8 cellular contexts compared by ENCODE assay signal in genomic region chr12:47744005-47744651, GRCh38. TPM values are rescaled to one million over a fixed set of nuclear protein-coding genes. Genes with fewer than 3 reads are reported as not detected.
A peak's percentile ranks its signal among the peaks of the same experiment; 100 is the strongest.
DNase-seq lines count a peak whose midpoint lies in the region; ATAC-seq and TF ChIP-seq lines count a peak whose summit lies in the region.

No MANE protein-coding gene starts in this region.

- TF ChIP-seq POLR2A in heart left ventricle (IDR thresholded peaks at IDR 0.05): no peak

- POLR2A ChIA-PET in RWPE1 (lab: Yijun Ruan, JAX; ENCODE audit: low non-redundant PET): interaction anchor here (1.2 kb wide), 1 partner anchor 39 kb away, joined by 3 read pairs; no protein-coding TSS in a partner anchor

- peaks cover 4 to 51% (median 29%) of the 10 kb centered on the region in 12 donors for H3K4me1 ChIP-seq in heart left ventricle
- H3K4me1 ChIP-seq in lung (ENCODE audit: control insufficient read depth in 2 of 2, insufficient read depth in 2 of 2, low read length in 2 of 2): peaks cover 4 to 9% of the 10 kb centered on the region in 2 donors
- peaks cover 27% of the 10 kb centered on the region for H3K4me1 ChIP-seq in upper lobe of right lung

- WGBS in heart left ventricle, 4 donors: 74 to 79% (median 77%) methylated on average over 10 of the region's 10 CpGs
- 47 to 53% methylated on average over 10 of the region's 10 CpGs for WGBS in lung, 2 donors

- no peak overlapping the region for H3K4me3 ChIP-seq in heart left ventricle
- H3K4me3 ChIP-seq in astrocyte of the spinal cord (ENCODE audit: low read depth, low read length): no peak overlapping the region
- H3K4me3 ChIP-seq in lung: no peak overlapping the region
- H3K4me3 ChIP-seq in upper lobe of right lung: no peak overlapping the region

- DNase-seq in heart left ventricle: peak in 1 of 5 donors; percentile 43
- no peak for DNase-seq in Right ventricle myocardium inferior (ENCODE audit: missing footprints)
- peak; percentile 83 for DNase-seq in RWPE1 (ENCODE audit: low spot score)
- no peak for DNase-seq in astrocyte of the spinal cord (ENCODE audit: low read depth, low spot score)
- peak; percentile 68 for DNase-seq in lung (ENCODE audit: low spot score)
- DNase-seq in upper lobe of right lung: peak; percentile 81

- in situ Hi-C loops in astrocyte of the spinal cord (cut with HindIII; ENCODE audit: low sequenced_read_pairs): no loop called here

- ATAC-seq in heart left ventricle (no peak), Right ventricle myocardium inferior (no peak), lung (ENCODE audit: insufficient read depth, low FRiP score) (peak; percentile 47), upper lobe of right lung (peak; percentile 76), HG02840 (IDR thresholded peaks at IDR 0.05; ENCODE audit: low FRiP score, unreplicated experiment) (no peak), HG03442 (IDR thresholded peaks at IDR 0.05; ENCODE audit: unreplicated experiment) (no peak)

- H3K27ac ChIP-seq in heart left ventricle: no peak overlapping the region
- 0 out of 2 replicates have a peak overlapping the region, but pooled peaks have one; percentile 7 for H3K27ac ChIP-seq in RWPE1
- no peak overlapping the region for H3K27ac ChIP-seq in lung (ENCODE audit: low read depth in 1 of 2, low read length in 1 of 2)
- H3K27ac ChIP-seq in upper lobe of right lung: no peak overlapping the region

- CTCF ChIA-PET in RWPE1 (lab: Yijun Ruan, JAX): interaction anchor here (0.5 to 6.3 kb wide), 16 partner anchors 10 to 672 kb away, joined by 3 to 167 read pairs (median 4); partner anchors contain the start of genes RAPGEF3 and SLC48A1

- intact Hi-C loops in heart left ventricle (cut with DNase I) (no loop called here), Right ventricle myocardium inferior (cut with DNase I) (no loop called here), upper lobe of right lung (cut with DNase I) (no loop called here)

- peak in 8 of 12 donors; percentile 15 to 36 (median 30) for TF ChIP-seq CTCF in heart left ventricle (IDR thresholded peaks at IDR 0.05)
- TF ChIP-seq CTCF in RWPE1 (conservative IDR thresholded peaks at IDR 0.05; ENCODE audit: low read depth): peak; percentile 81
- TF ChIP-seq CTCF in astrocyte of the spinal cord (IDR thresholded peaks at IDR 0.05; ENCODE audit: low read depth, low read length): peak; percentile 38
- TF ChIP-seq CTCF in lung (IDR thresholded peaks at IDR 0.05; ENCODE audit: control extremely low read depth, extremely low read depth): peak; percentile 11
- TF ChIP-seq CTCF in upper lobe of right lung (IDR thresholded peaks at IDR 0.05): peak; percentile 64

- H3K27me3 ChIP-seq in heart left ventricle: no peaks in the 10 kb centered on the region
- no peaks in the 10 kb centered on the region for H3K27me3 ChIP-seq in lung (ENCODE audit: control insufficient read depth, insufficient read depth)
- H3K27me3 ChIP-seq in upper lobe of right lung: no peaks in the 10 kb centered on the region

- no peaks in the 10 kb centered on the region for H3K9me3 ChIP-seq in heart left ventricle
- H3K9me3 ChIP-seq in lung (ENCODE audit: control insufficient read depth in 2 of 2, insufficient read depth in 1 of 2, low read length in 1 of 2): no peaks in the 10 kb centered on the region
- H3K9me3 ChIP-seq in upper lobe of right lung: no peaks in the 10 kb centered on the region

- peaks cover 0 to 34% (median 7%) of the 10 kb centered on the region in 9 donors for H3K36me3 ChIP-seq in heart left ventricle
- peaks cover 0 to 11% of the 10 kb centered on the region in 2 donors for H3K36me3 ChIP-seq in lung (ENCODE audit: control insufficient read depth in 2 of 2, insufficient read depth in 2 of 2, low read length in 2 of 2)
- H3K36me3 ChIP-seq in upper lobe of right lung: peaks cover 5% of the 10 kb centered on the region

RNA-seq across cellular contexts. Expression of gene RAPGEF3, which starts 14.6 kb away (rescaled TPM):
- total RNA-seq in heart left ventricle: 10 to 100 TPM; 14.5 to 47.8 (median 23.9) TPM
- polyA plus RNA-seq in heart left ventricle: 10 to 100 TPM; 18.6 to 62.1 TPM
- 37.3 TPM for total RNA-seq in Right ventricle myocardium inferior
- total RNA-seq in lung: 10 to 100 TPM; 11.3 to 26.5 TPM
- polyA plus RNA-seq in lung: 10 to 100 TPM in 1 of 2 donors, 1 to 10 TPM in 1; 8.3 to 40.4 TPM
- 69.6 TPM for total RNA-seq in upper lobe of right lung

RNA-seq across cellular contexts. Expression of gene ENDOU, which starts 18.8 kb away (rescaled TPM):
- total RNA-seq in heart left ventricle (1 to 10 TPM in 1 of 9 donors, under 1 TPM in 4, not detected in 4; 0.12 to 2.5 (median 0.27) TPM), Right ventricle myocardium inferior (not detected), lung (under 1 TPM in 1 of 2 donors, not detected in 1; 0.31 TPM), upper lobe of right lung (0.32 TPM)
- polyA plus RNA-seq in heart left ventricle (under 1 TPM; 0.08 to 0.42 TPM), lung (under 1 TPM; 0.07 to 0.45 TPM)

RNA-seq across cellular contexts. Expression of gene SLC48A1, which starts 28.9 kb away (rescaled TPM):
- total RNA-seq in heart left ventricle: 10 to 100 TPM; 17.6 to 68.2 (median 23.9) TPM
- 10 to 100 TPM; 13.0 to 16.5 TPM for polyA plus RNA-seq in heart left ventricle
- 23.2 TPM for total RNA-seq in Right ventricle myocardium inferior
- 10 to 100 TPM; 16.9 to 31.3 TPM for total RNA-seq in lung
- polyA plus RNA-seq in lung: 10 to 100 TPM; 16.8 to 24.5 TPM
- 40.9 TPM for total RNA-seq in upper lobe of right lung

RNA-seq across cellular contexts. Expression of gene RPAP3, which starts 38.3 kb away (rescaled TPM):
- total RNA-seq in heart left ventricle (10 to 100 TPM; 11.1 to 25.2 (median 22.3) TPM), Right ventricle myocardium inferior (24.4 TPM), lung (10 to 100 TPM; 18.9 to 19.9 TPM), upper lobe of right lung (19.9 TPM)
- polyA plus RNA-seq in heart left ventricle (10 to 100 TPM in 1 of 2 donors, 1 to 10 TPM in 1; 7.2 to 15.5 TPM), lung (10 to 100 TPM in 1 of 2 donors, 1 to 10 TPM in 1; 9.5 to 10.8 TPM)

Comparison
In these comparisons a context has a peak if more than half of its experiments do, and no peak if none do; other contexts are left out.
1. ATAC-seq: peak in lung (single experiment) and upper lobe of right lung (single experiment); none in heart left ventricle (0 of 4), Right ventricle myocardium inferior (single experiment), HG02840 (single experiment) and HG03442 (single experiment).
2. DNase-seq: peak in RWPE1 (single experiment), lung (single experiment) and upper lobe of right lung (single experiment); none in Right ventricle myocardium inferior (single experiment) and astrocyte of the spinal cord (single experiment).
3. CTCF ChIP-seq: peak in every context shown above with its lines; median percentile 81 in RWPE1; 64 in upper lobe of right lung; 38 in astrocyte of the spinal cord; 30 in heart left ventricle; 11 in lung.